Comparison of ENCODE assay signal across 12 cellular contexts in genomic region chr10:79407811-79408795, GRCh38. TPM values are rescaled to one million over a fixed set of nuclear protein-coding genes. Genes with fewer than 3 reads are reported as not detected.
DNase-seq lines count a peak whose midpoint lies in the region; ATAC-seq and TF ChIP-seq lines count a peak whose summit lies in the region.
"Had no signal": no experiment of that assay in that cellular context is flagged by ENCODE, and none has a peak within 500 bp of the region (broad histone marks: within the 10 kb centered on the region; RNA-seq: fewer than 3 reads in every experiment).

No MANE protein-coding gene starts in this region.

- H3K4me1 ChIP-seq in right atrium auricular region (no peaks in the 10 kb centered on the region), skeletal muscle satellite cell (ENCODE audit: control insufficient read depth, insufficient read depth, low read length) (peaks cover 13% of the 10 kb centered on the region)

- DNase-seq in GM03348 (ENCODE audit: low spot score) (peak; percentile 83), brain pericyte (ENCODE audit: low read depth, low spot score) (peak; percentile 86), right atrium auricular region (ENCODE audit: low spot score) (no peak), T-helper 17 cell (no peak), cerebellar cortex (ENCODE audit: low spot score) (no peak)
- DNase-seq: activated T-cell treated with anti-CD3 and anti-CD28 coated beads, Interleukin-2, amount 50 U/mL, for 72 hours; CD8-positive, alpha-beta memory T cell; stimulated activated naive CD8-positive, alpha-beta T cell treated with anti-CD3 and anti-CD28 coated beads, Interleukin-15, amount 100 ng/mL, for 72 hours had no signal

- no peaks in the 10 kb centered on the region for H3K36me3 ChIP-seq in right atrium auricular region
- peaks cover 23% of the 10 kb centered on the region for H3K36me3 ChIP-seq in skeletal muscle satellite cell (ENCODE audit: insufficient read depth, low read length)

- H3K27me3 ChIP-seq in right atrium auricular region (no peaks in the 10 kb centered on the region), skeletal muscle satellite cell (ENCODE audit: control insufficient read depth, insufficient read depth, low read length) (no peaks in the 10 kb centered on the region)

- H3K27ac Mint-ChIP-seq in T-helper 17 cell: no peak overlapping the region
- H3K27ac Mint-ChIP-seq: activated T-cell treated with anti-CD3 and anti-CD28 coated beads, Interleukin-2, amount 50 U/mL, for 72 hours; CD8-positive, alpha-beta memory T cell; stimulated activated naive CD8-positive, alpha-beta T cell treated with anti-CD3 and anti-CD28 coated beads, Interleukin-15, amount 100 ng/mL, for 72 hours had no signal

- no peak overlapping the region for H3K9ac ChIP-seq in skeletal muscle satellite cell (ENCODE audit: low read depth, low read length)

- TF ChIP-seq CTCF in right atrium auricular region (IDR thresholded peaks at IDR 0.05): no peak

- ATAC-seq in HG03139 (IDR thresholded peaks at IDR 0.05; ENCODE audit: unreplicated experiment) (no peak), T-helper 17 cell (no peak), HG03175 (IDR thresholded peaks at IDR 0.05; ENCODE audit: unreplicated experiment) (no peak)
- ATAC-seq: activated T-cell treated with anti-CD3 and anti-CD28 coated beads, Interleukin-2, amount 50 U/mL, for 72 hours; stimulated activated naive CD8-positive, alpha-beta T cell treated with anti-CD3 and anti-CD28 coated beads, Interleukin-15, amount 100 ng/mL, for 72 hours had no signal

- H3K27ac ChIP-seq in right atrium auricular region: peak overlapping the region; percentile 2 to 17

- peak overlapping the region; percentile 30 for H3K4me2 ChIP-seq in skeletal muscle satellite cell (ENCODE audit: low read length)

- H3K4me1 Mint-ChIP-seq in T-helper 17 cell: peaks cover 13% of the 10 kb centered on the region

- no peaks in the 10 kb centered on the region for H3K36me3 Mint-ChIP-seq in T-helper 17 cell (ENCODE audit: low read depth)
- H3K36me3 Mint-ChIP-seq: CD8-positive, alpha-beta memory T cell had no signal

- H3K27me3 Mint-ChIP-seq in T-helper 17 cell: no peaks in the 10 kb centered on the region

- H3K4me3 ChIP-seq in right atrium auricular region (no peak overlapping the region), skeletal muscle satellite cell (ENCODE audit: low read length) (no peak overlapping the region)
- H3K4me3 ChIP-seq: lung had no signal

- H3K4me3 Mint-ChIP-seq in T-helper 17 cell: no peak overlapping the region
- H3K4me3 Mint-ChIP-seq: activated T-cell treated with anti-CD3 and anti-CD28 coated beads, Interleukin-2, amount 50 U/mL, for 72 hours; CD8-positive, alpha-beta memory T cell; stimulated activated naive CD8-positive, alpha-beta T cell treated with anti-CD3 and anti-CD28 coated beads, Interleukin-15, amount 100 ng/mL, for 72 hours had no signal

- H3K9me3 ChIP-seq in right atrium auricular region: no peaks in the 10 kb centered on the region
- H3K9me3 ChIP-seq in skeletal muscle satellite cell (replicated peaks; ENCODE audit: low read length): no peaks in the 10 kb centered on the region
- H3K9me3 ChIP-seq in T-helper 17 cell (ENCODE audit: control insufficient read depth, low read length, poor library complexity, severe bottlenecking): no peaks in the 10 kb centered on the region

RNA-seq across cellular contexts. Expression of gene ZCCHC24, which starts 37.3 kb away (rescaled TPM):
- total RNA-seq in right atrium auricular region (10 to 100 TPM; 45.6 to 85.9 TPM), T-helper 17 cell (1 to 10 TPM; 1.1 to 1.3 TPM)
- total RNA-seq in skeletal muscle satellite cell (2012; rRNA removed): 16.5 and 26.2 TPM in 2 replicates

Comparison
In these comparisons a context has a peak if more than half of its experiments do, and no peak if none do; other contexts are left out.
1. DNase-seq: peak in GM03348 (single experiment) and brain pericyte (single experiment); none in right atrium auricular region (single experiment), T-helper 17 cell (0 of 3) and cerebellar cortex (single experiment).
2. RNA of gene ZCCHC24, which starts 37.3 kb away (total RNA-seq): 45.6 to 85.9 TPM in right atrium auricular region; 1.1 to 1.3 TPM in T-helper 17 cell; every median in the first group is over 10 times any median in the second.